11 cellular contexts compared by ENCODE assay signal in genomic region chr7:118288098-118288497, GRCh38.
DNase-seq lines count a peak whose midpoint lies in the region; ATAC-seq lines count a peak whose summit lies in the region.
"Had no signal": no experiment of that assay in that cellular context is flagged by ENCODE, and none has a peak within 500 bp of the region (broad histone marks: within the 10 kb centered on the region; RNA-seq: fewer than 3 reads in every experiment).

No MANE protein-coding gene starts in this region.

- H2AFZ ChIP-seq in GM23248 = no peak overlapping the region

- H3K27ac ChIP-seq in GM23248 = no peak overlapping the region
- H3K27ac ChIP-seq: gastrocnemius medialis had no signal

- H3K9me3 ChIP-seq in T-helper 17 cell (ENCODE audit: control insufficient read depth, low read length, poor library complexity, severe bottlenecking) = no peaks in the 10 kb centered on the region
- no peaks in the 10 kb centered on the region for H3K9me3 ChIP-seq in GM23248 (ENCODE audit: low read depth)
- H3K9me3 ChIP-seq: gastrocnemius medialis had no signal

- ATAC-seq in GM19438 (IDR thresholded peaks at IDR 0.05; ENCODE audit: low read depth, unreplicated experiment) = peak; percentile 88
- peak; percentile 87 for ATAC-seq in HG03139 (IDR thresholded peaks at IDR 0.05; ENCODE audit: unreplicated experiment)
- no peak for ATAC-seq in T-helper 17 cell
- ATAC-seq: gastrocnemius medialis had no signal

- H3K36me3 ChIP-seq in GM23248 (ENCODE audit: low read depth) = no peaks in the 10 kb centered on the region
- H3K36me3 ChIP-seq: gastrocnemius medialis had no signal

- H3K27me3 ChIP-seq in GM23248 (replicated peaks; ENCODE audit: insufficient read depth) = no peaks in the 10 kb centered on the region
- H3K27me3 ChIP-seq: gastrocnemius medialis had no signal

- no peak overlapping the region for H3K4me2 ChIP-seq in GM23248 (ENCODE audit: unreplicated experiment)

- H3K4me3 ChIP-seq in GM23248 = no peak overlapping the region
- H3K4me3 ChIP-seq: gastrocnemius medialis had no signal

- no peaks in the 10 kb centered on the region for H3K79me2 ChIP-seq in GM23248 (ENCODE audit: insufficient read depth)

- no peaks in the 10 kb centered on the region for H3K9me2 ChIP-seq in GM23248 (ENCODE audit: insufficient read depth)

- in situ Hi-C loops in GM23248 (cut with MboI) = no loop called here

- no peaks in the 10 kb centered on the region for H4K20me1 ChIP-seq in GM23248 (ENCODE audit: insufficient read depth)

- DNase-seq in CD1c-positive myeloid dendritic cell (ENCODE audit: extremely low spot score) (peak; percentile 10), T-helper 17 cell (no peak), posterior vena cava (ENCODE audit: low spot score) (no peak), NCI-H2081 treated with DMSO at 0.1 percent for 48 hours (lab: John Stamatoyannopoulos, UW) (no peak), GM23248 (no peak), NCI-H187 (lab: John Stamatoyannopoulos, UW) (no peak)
- DNase-seq: gastrocnemius medialis, NCI-H1694 treated with DMSO at 0.1 percent for 48 hours, trophoblast cell had no signal

- H3K4me1 ChIP-seq in GM23248 (ENCODE audit: insufficient read depth) = no peaks in the 10 kb centered on the region
- H3K4me1 ChIP-seq: gastrocnemius medialis had no signal

- no peaks in the 10 kb centered on the region for H3F3A ChIP-seq in GM23248 (ENCODE audit: insufficient read depth)

- intact Hi-C loops in posterior vena cava (cut with DNase I) = no loop called here

- H3K27me3 Mint-ChIP-seq in T-helper 17 cell = peaks cover 5% of the 10 kb centered on the region

- H3K36me3 Mint-ChIP-seq in T-helper 17 cell (ENCODE audit: low read depth) = no peaks in the 10 kb centered on the region

- peaks cover 18% of the 10 kb centered on the region for H3K4me1 Mint-ChIP-seq in T-helper 17 cell

- H3K27ac Mint-ChIP-seq in T-helper 17 cell = no peak overlapping the region

- H3K4me3 Mint-ChIP-seq in T-helper 17 cell = peak overlapping the region; percentile 19

- no peak overlapping the region for H3K9ac ChIP-seq in GM23248
